Comparison of ENCODE assay signal across 9 cellular contexts in the genomic region with DNA sequence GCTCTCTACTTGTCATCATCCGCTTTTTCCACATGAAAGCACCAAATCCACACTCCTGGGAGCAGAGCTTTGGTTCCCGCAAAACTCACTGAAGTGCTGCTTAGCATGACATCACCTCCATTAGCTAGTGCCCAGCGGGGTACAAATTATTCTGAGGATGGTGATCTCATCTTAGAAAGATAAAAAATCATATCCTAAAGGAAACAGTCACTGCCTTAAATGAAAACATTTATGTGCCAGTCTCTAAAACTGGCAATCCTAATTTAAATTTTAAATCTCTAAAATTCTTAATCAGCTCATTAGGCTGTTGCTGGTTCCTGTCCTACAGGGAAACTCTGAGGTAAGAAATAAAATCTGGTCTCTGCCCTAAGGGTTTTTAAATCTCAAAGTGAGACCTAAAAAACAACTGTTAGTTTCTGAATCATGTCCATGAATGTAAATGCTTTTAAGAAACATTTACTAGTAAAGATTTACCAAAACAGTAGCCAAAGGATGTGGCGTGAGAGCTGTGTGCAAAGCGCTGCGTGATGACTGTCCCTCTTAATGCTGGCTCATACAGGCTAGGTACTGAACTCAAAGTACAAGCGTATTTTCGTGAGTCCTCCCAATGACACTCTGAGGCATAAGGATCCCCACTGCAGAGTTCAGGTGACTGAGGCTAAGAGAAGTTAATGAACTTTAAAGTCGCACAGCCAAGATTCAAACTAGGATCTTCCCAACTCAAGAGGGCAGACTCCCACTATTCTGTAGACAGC. TPM values are rescaled to one million over a fixed set of nuclear protein-coding genes. Genes with fewer than 3 reads are reported as not detected.
DNase-seq lines count a peak whose midpoint lies in the region; ATAC-seq and TF ChIP-seq lines count a peak whose summit lies in the region.
"Had no signal": no experiment of that assay in that cellular context is flagged by ENCODE, and none has a peak within 500 bp of the region (broad histone marks: within the 10 kb centered on the region; RNA-seq: fewer than 3 reads in every experiment).

No MANE protein-coding gene starts in this region.

- ATAC-seq in HG03439 (IDR thresholded peaks at IDR 0.05; ENCODE audit: unreplicated experiment): no peak

- H3K4me3 ChIP-seq in astrocyte of the spinal cord (ENCODE audit: low read depth, low read length): no peak overlapping the region
- H3K4me3 ChIP-seq: SJSA1 had no signal

- H3K27ac Mint-ChIP-seq in nephron: peak overlapping the region in 2 of 3 experiments; percentile 9 to 24

- no peaks in the 10 kb centered on the region for H3K27me3 Mint-ChIP-seq in nephron (ENCODE audit: low read depth)

- DNase-seq in NCI-H2171 treated with DMSO at 0.1 percent for 48 hours (lab: John Stamatoyannopoulos, UW) (peak; percentile 2), NCI-H2171 (lab: John Stamatoyannopoulos, UW) (no peak), LHCN-M2 (ENCODE audit: low read depth) (peak; percentile 20), astrocyte of the spinal cord (ENCODE audit: low read depth, low spot score) (peak; percentile 74), NCI-H1092 treated with DMSO at 0.1 percent for 48 hours (lab: John Stamatoyannopoulos, UW) (no peak), GM19240 (ENCODE audit: insufficient read length, low spot score) (no peak)

- peaks cover 25% of the 10 kb centered on the region for H3K36me3 Mint-ChIP-seq in nephron (ENCODE audit: low read depth)

- in situ Hi-C loops in astrocyte of the spinal cord (cut with HindIII; ENCODE audit: low sequenced_read_pairs): no loop called here

- H3K4me1 Mint-ChIP-seq in nephron: peaks cover 28% of the 10 kb centered on the region

- H3K9me3 Mint-ChIP-seq in nephron: no peaks in the 10 kb centered on the region

- TF ChIP-seq CTCF in astrocyte of the spinal cord (IDR thresholded peaks at IDR 0.05; ENCODE audit: low read depth, low read length): no peak
- TF ChIP-seq CTCF in nephron (IDR thresholded peaks at IDR 0.05; ENCODE audit: unreplicated experiment in 3 of 3): no peak

- peak overlapping the region in 1 of 3 experiments; percentile 14 for H3K4me3 Mint-ChIP-seq in nephron

RNA-seq across cellular contexts. Expression of a gene that starts 4.5 kb away (rescaled TPM):
- total RNA-seq in LHCN-M2 (2014; rRNA removed): 50.2 and 52.2 TPM in 2 replicates
- polyA plus RNA-seq in LHCN-M2 (2012): 14.1 TPM

RNA-seq across cellular contexts. Expression of a gene that starts 4.8 kb away (rescaled TPM):
- total RNA-seq in LHCN-M2 (2014; rRNA removed): 20.6 and 29.0 TPM in 2 replicates
- 5.7 TPM for polyA plus RNA-seq in LHCN-M2 (2012)

Comparison
In these comparisons a context has a peak if more than half of its experiments do, and no peak if none do; other contexts are left out.
1. DNase-seq: peak in NCI-H2171 treated with DMSO at 0.1 percent for 48 hours (single experiment), LHCN-M2 (single experiment) and astrocyte of the spinal cord (single experiment); none in NCI-H2171 (single experiment), NCI-H1092 treated with DMSO at 0.1 percent for 48 hours (single experiment) and GM19240 (single experiment).